ENCODE assay signal across 8 cellular contexts in genomic region chr3:47781685-47782537, GRCh38. TPM values are rescaled to one million over a fixed set of nuclear protein-coding genes. Genes with fewer than 3 reads are reported as not detected.
A peak's percentile ranks its signal among the peaks of the same experiment; 100 is the strongest.
DNase-seq lines count a peak whose midpoint lies in the region; ATAC-seq and TF ChIP-seq lines count a peak whose summit lies in the region.

Gene SMARCC1 (minus strand): TSS chr3:47781893. CDS start chr3:47781797, 96 bp downstream.

- H3K4me1 ChIP-seq in liver (ENCODE audit: control insufficient read depth in 4 of 4, insufficient read depth in 4 of 4, low read length in 3 of 4): peaks cover 5 to 27% (median 14%) of the 10 kb centered on the region in 4 donors

- H3K4me3 ChIP-seq in liver (ENCODE audit: low read depth in 1 of 3, low read length in 3 of 3): peak within 1 kb of the TSS; percentile 86 to 94 (median 88)

- H3K9me3 ChIP-seq in liver (ENCODE audit: control insufficient read depth in 4 of 4, low read length in 3 of 4): no peaks in the 10 kb centered on the region

- WGBS in liver: under 1% methylated on average over 83 of the region's 83 CpGs

- ATAC-seq in GM19372 (IDR thresholded peaks at IDR 0.05; ENCODE audit: low read depth, unreplicated experiment): peak; percentile 83
- ATAC-seq in HG03558 (IDR thresholded peaks at IDR 0.05; ENCODE audit: extremely low read depth, unreplicated experiment): peak; percentile 61

- H3K27ac ChIP-seq in C4-2B (peak within 1 kb of the TSS; percentile 85), liver (ENCODE audit: low read depth in 1 of 2, low read length in 2 of 2) (peak within 1 kb of the TSS; percentile 99)

- DNase-seq in NCI-H748 treated with DMSO at 0.1 percent for 48 hours (lab: John Stamatoyannopoulos, UW) (peak; percentile 77), dermis blood vessel endothelial cell (peak; percentile 99)
- peak; percentile 92 to 95 for DNase-seq in activated CD4-positive, alpha-beta T cell treated with anti-CD3 and anti-CD28 coated beads, Interleukin-2, amount 50 U/mL, for 4 hours
- DNase-seq in stimulated activated CD4-positive, alpha-beta T cell treated with anti-CD3 and anti-CD28 coated beads, Interleukin-4, amount 100 ng/mL, for 24 hours: peak; percentile 97

- TF ChIP-seq RAD21 in liver (IDR thresholded peaks at IDR 0.05): peak in 1 of 2 donors; percentile 17

- peak within 1 kb of the TSS; percentile 87 to 93 for H3K9ac ChIP-seq in liver (ENCODE audit: low read depth in 1 of 2, low read length in 2 of 2)

- H3K36me3 ChIP-seq in liver (ENCODE audit: control insufficient read depth in 4 of 4, insufficient read depth in 3 of 4, low read depth in 1 of 4, low read length in 3 of 4): no peaks in the 10 kb centered on the region

- TF ChIP-seq CTCF in C4-2B (conservative IDR thresholded peaks at IDR 0.05) (no peak), liver (IDR thresholded peaks at IDR 0.05; ENCODE audit: low read depth, low read length, missing input control) (no peak)

- H3K27me3 ChIP-seq in liver (ENCODE audit: control insufficient read depth in 4 of 4, insufficient read depth in 4 of 4, low read length in 3 of 4): no peaks in the 10 kb centered on the region

TF ChIP-seq in liver, 16 proteins besides CTCF, POLR2A, EP300 and RAD21:
- no peak for TF ChIP-seq HNF4A (conservative IDR thresholded peaks at IDR 0.05)
- no peak for TF ChIP-seq EGR1 (IDR thresholded peaks at IDR 0.05; ENCODE audit: low read depth in 2 of 2)
- peak in 1 of 2 donors; percentile 83 for TF ChIP-seq GABPA (IDR thresholded peaks at IDR 0.05 in 1 of 2, conservative IDR thresholded peaks at IDR 0.05 in 1 of 2)
- TF ChIP-seq YY1 (IDR thresholded peaks at IDR 0.05): peak; percentile 91
- no peak for TF ChIP-seq HNF4G (IDR thresholded peaks at IDR 0.05)
- TF ChIP-seq ATF3 (IDR thresholded peaks at IDR 0.05): no peak
- TF ChIP-seq MAX (IDR thresholded peaks at IDR 0.05): peak; percentile 43
- peak; percentile 50 for TF ChIP-seq SP1 (IDR thresholded peaks at IDR 0.05)
- TF ChIP-seq RXRA (IDR thresholded peaks at IDR 0.05): peak in 1 of 2 donors; percentile 35
- no peak for TF ChIP-seq FOXA2 (IDR thresholded peaks at IDR 0.05)
- TF ChIP-seq, protein P1, sequence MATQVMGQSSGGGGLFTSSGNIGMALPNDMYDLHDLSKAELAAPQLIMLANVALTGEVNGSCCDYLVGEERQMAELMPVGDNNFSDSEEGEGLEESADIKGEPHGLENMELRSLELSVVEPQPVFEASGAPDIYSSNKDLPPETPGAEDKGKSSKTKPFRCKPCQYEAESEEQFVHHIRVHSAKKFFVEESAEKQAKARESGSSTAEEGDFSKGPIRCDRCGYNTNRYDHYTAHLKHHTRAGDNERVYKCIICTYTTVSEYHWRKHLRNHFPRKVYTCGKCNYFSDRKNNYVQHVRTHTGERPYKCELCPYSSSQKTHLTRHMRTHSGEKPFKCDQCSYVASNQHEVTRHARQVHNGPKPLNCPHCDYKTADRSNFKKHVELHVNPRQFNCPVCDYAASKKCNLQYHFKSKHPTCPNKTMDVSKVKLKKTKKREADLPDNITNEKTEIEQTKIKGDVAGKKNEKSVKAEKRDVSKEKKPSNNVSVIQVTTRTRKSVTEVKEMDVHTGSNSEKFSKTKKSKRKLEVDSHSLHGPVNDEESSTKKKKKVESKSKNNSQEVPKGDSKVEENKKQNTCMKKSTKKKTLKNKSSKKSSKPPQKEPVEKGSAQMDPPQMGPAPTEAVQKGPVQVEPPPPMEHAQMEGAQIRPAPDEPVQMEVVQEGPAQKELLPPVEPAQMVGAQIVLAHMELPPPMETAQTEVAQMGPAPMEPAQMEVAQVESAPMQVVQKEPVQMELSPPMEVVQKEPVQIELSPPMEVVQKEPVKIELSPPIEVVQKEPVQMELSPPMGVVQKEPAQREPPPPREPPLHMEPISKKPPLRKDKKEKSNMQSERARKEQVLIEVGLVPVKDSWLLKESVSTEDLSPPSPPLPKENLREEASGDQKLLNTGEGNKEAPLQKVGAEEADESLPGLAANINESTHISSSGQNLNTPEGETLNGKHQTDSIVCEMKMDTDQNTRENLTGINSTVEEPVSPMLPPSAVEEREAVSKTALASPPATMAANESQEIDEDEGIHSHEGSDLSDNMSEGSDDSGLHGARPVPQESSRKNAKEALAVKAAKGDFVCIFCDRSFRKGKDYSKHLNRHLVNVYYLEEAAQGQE (IDR thresholded peaks at IDR 0.05): peak; percentile 75
- TF ChIP-seq, protein P2, sequence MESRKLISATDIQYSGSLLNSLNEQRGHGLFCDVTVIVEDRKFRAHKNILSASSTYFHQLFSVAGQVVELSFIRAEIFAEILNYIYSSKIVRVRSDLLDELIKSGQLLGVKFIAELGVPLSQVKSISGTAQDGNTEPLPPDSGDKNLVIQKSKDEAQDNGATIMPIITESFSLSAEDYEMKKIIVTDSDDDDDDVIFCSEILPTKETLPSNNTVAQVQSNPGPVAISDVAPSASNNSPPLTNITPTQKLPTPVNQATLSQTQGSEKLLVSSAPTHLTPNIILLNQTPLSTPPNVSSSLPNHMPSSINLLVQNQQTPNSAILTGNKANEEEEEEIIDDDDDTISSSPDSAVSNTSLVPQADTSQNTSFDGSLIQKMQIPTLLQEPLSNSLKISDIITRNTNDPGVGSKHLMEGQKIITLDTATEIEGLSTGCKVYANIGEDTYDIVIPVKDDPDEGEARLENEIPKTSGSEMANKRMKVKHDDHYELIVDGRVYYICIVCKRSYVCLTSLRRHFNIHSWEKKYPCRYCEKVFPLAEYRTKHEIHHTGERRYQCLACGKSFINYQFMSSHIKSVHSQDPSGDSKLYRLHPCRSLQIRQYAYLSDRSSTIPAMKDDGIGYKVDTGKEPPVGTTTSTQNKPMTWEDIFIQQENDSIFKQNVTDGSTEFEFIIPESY (IDR thresholded peaks at IDR 0.05): no peak
- peak; percentile 31 for TF ChIP-seq TAF1 (conservative IDR thresholded peaks at IDR 0.05)

RNA-seq across cellular contexts. Expression of gene SMARCC1, which starts in this region (rescaled TPM):
- total RNA-seq in dermis blood vessel endothelial cell: 35.6 and 41.3 TPM in 2 replicates
- 10 to 100 TPM; 16.7 to 19.8 TPM for total RNA-seq in liver
- 1 to 10 TPM; 6.6 to 8.5 TPM for polyA plus RNA-seq in liver

Comparison
In these comparisons a context has a peak if more than half of its experiments do, and no peak if none do; other contexts are left out.
1. Peak in every context shown above with its lines: DNase-seq, ATAC-seq, H3K4me3 ChIP-seq and H3K27ac ChIP-seq.